19 cellular contexts compared by ENCODE assay signal in the genomic region with DNA sequence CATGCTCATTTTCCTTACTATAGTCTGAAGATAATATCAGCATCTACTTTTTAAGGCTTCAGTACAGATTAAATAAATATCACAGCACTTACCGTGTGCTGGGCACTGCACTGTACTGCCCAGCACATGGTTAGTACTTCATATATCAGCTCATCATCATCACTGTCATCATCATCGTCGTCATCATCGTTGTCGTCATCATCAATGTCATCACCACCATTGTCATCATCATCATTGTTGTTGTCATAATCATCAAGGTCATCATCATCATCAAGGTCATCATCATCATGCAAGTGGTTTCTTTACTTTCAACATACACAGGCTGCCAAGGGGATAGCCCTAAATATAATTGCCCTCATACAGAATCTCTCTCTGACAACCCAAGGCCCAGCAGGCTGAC.
DNase-seq lines count a peak whose midpoint lies in the region; ATAC-seq, FAIRE-seq and TF ChIP-seq lines count a peak whose summit lies in the region.
"Had no signal": no experiment of that assay in that cellular context is flagged by ENCODE, and none has a peak within 500 bp of the region (broad histone marks: within the 10 kb centered on the region; RNA-seq: fewer than 3 reads in every experiment).

No MANE protein-coding gene starts in this region.

- TF ChIP-seq EP300 in K562 (IDR thresholded peaks at IDR 0.05; ENCODE audit: low read length), result no peak

- H3K9ac ChIP-seq in K562 (ENCODE audit: insufficient read depth in 1 of 2, low read depth in 2 of 2, low read length in 2 of 2), result no peak overlapping the region
- H3K9ac ChIP-seq: GM23248 had no signal

- no peak overlapping the region for H3K4me2 ChIP-seq in K562 (ENCODE audit: insufficient read depth, low read length)

- H3K27ac ChIP-seq in HEK293 (ENCODE audit: extremely low read depth, low read depth, low read length), result no peak overlapping the region
- H3K27ac ChIP-seq in K562 (ENCODE audit: extremely low read depth, low read depth, low read length), result no peak overlapping the region
- H3K27ac ChIP-seq: GM23248 had no signal

- H3K9me3 ChIP-seq in HEK293 (ENCODE audit: control insufficient read depth, insufficient read depth, low read depth, low read length), result no peaks in the 10 kb centered on the region
- H3K9me3 ChIP-seq in K562 (replicated peaks; ENCODE audit: control insufficient read depth, insufficient read depth, low read depth, low read length), result no peaks in the 10 kb centered on the region

- H3K27me3 ChIP-seq in K562 (ENCODE audit: control insufficient read depth in 2 of 2, insufficient read depth in 2 of 2, low read length in 2 of 2), result no peaks in the 10 kb centered on the region

- no peaks in the 10 kb centered on the region for H3K79me2 ChIP-seq in K562 (ENCODE audit: control insufficient read depth, insufficient read depth, low read length)

- TF ChIP-seq POLR2A in K562 (conservative IDR thresholded peaks at IDR 0.05), result no peak

- in situ Hi-C loops in K562 (cut with MboI), result no loop called here

- H3K4me3 ChIP-seq in HEK293 (ENCODE audit: low read depth, low read length) (no peak overlapping the region), K562 (no peak overlapping the region), fibroblast of mammary gland (ENCODE audit: control insufficient read depth, low read depth, low read length) (no peak overlapping the region)
- H3K4me3 ChIP-seq: GM23248 had no signal

- no peak for TF ChIP-seq CTCF in HEK293 (tag by site-specific recombination; IDR thresholded peaks at IDR 0.05)
- TF ChIP-seq CTCF in K562 (IDR thresholded peaks at IDR 0.05 in 2 of 3, conservative IDR thresholded peaks at IDR 0.05 in 1 of 3; ENCODE audit: insufficient read depth in 2 of 3, low read depth in 1 of 3, low read length in 3 of 3), result no peak
- no peak for TF ChIP-seq CTCF in fibroblast of mammary gland (conservative IDR thresholded peaks at IDR 0.05; ENCODE audit: control insufficient read depth, insufficient read depth, low read depth, low read length)

- CTCF ChIA-PET in HEK293 (lab: Yijun Ruan, JAX), result no interaction called here
- CTCF ChIA-PET in K562 (lab: Yijun Ruan, JAX; ENCODE audit: low intra/inter-chr PET ratio), result no interaction called here

- no TSS peak for BruUV-seq in K562 (replicated peaks; lab: Mats Ljungman, UMichigan)

- POLR2A ChIA-PET in HEK293 (lab: Yijun Ruan, JAX) (no interaction called here), K562 (lab: Yijun Ruan, JAX) (interaction anchor here (0.5 to 0.6 kb wide), 2 partner anchors 29 to 797 kb away, joined by 3 to 4 read pairs; no protein-coding TSS in a partner anchor)

- H2AFZ ChIP-seq in K562 (ENCODE audit: low read depth, low read length), result no peak overlapping the region
- H2AFZ ChIP-seq: GM23248 had no signal

- H3K4me1 ChIP-seq in HEK293 (ENCODE audit: control insufficient read depth, insufficient read depth, low read length), result no peaks in the 10 kb centered on the region
- no peaks in the 10 kb centered on the region for H3K4me1 ChIP-seq in K562 (replicated peaks in 1 of 2; ENCODE audit: control insufficient read depth in 2 of 2, insufficient read depth in 2 of 2, low read length in 2 of 2)

- WGBS in K562 (ENCODE audit: insufficient coverage, low coverage, missing lambda C conversion rate), result 2% methylated on average over 5 of the region's 5 CpGs

- ATAC-seq in K562, result no peak
- ATAC-seq in GM19035 (IDR thresholded peaks at IDR 0.05; ENCODE audit: unreplicated experiment), result no peak
- ATAC-seq in HG02763 (IDR thresholded peaks at IDR 0.05; ENCODE audit: unreplicated experiment), result no peak
- ATAC-seq: HCT116 had no signal

- FAIRE-seq in K562 (lab: Jason Lieb, UNC), result no peak
- FAIRE-seq: GM12892, GM19239 had no signal

- DNase-seq in K562 (ENCODE audit: extremely low read depth in 1 of 4, low spot score in 3 of 4) (no peak), fibroblast of mammary gland (ENCODE audit: low read depth) (peak; percentile 3), cardiac septum (ENCODE audit: low spot score) (no peak)
- DNase-seq: C1 segment of cervical spinal cord; Calu3; CD4-positive, alpha-beta memory T cell; COR-L47; DMS53; DMS79 treated with DMSO at 0.1 percent for 48 hours; GF-D8; GM23248; H9; HFFc6 had no signal

- H3K36me3 ChIP-seq in HEK293 (ENCODE audit: control insufficient read depth in 2 of 2, insufficient read depth in 1 of 2, low read length in 2 of 2) (no peaks in the 10 kb centered on the region), K562 (ENCODE audit: control insufficient read depth, insufficient read depth, low read length) (no peaks in the 10 kb centered on the region)

- H4K20me1 ChIP-seq in K562 (replicated peaks; ENCODE audit: control insufficient read depth, insufficient read depth, low read length), result no peaks in the 10 kb centered on the region

- intact Hi-C loops in K562 (cut with micrococcal nuclease), result no loop called here
- intact Hi-C loops in cardiac septum (cut with DNase I), result no loop called here

- no peak for TF ChIP-seq RAD21 in K562 (CRISPR knock-in tag; conservative IDR thresholded peaks at IDR 0.05 in 1 of 2, IDR thresholded peaks at IDR 0.05 in 1 of 2)

- H3K9me1 ChIP-seq in K562 (ENCODE audit: control insufficient read depth, insufficient read depth, low read length), result no peaks in the 10 kb centered on the region

TF ChIP-seq in HEK293, 187 proteins besides CTCF, POLR2A, EP300 and RAD21:
- peak; percentile 74 for TF ChIP-seq ZBTB21 (tag by site-specific recombination; IDR thresholded peaks at IDR 0.05)
- TF ChIP-seq, protein P1, sequence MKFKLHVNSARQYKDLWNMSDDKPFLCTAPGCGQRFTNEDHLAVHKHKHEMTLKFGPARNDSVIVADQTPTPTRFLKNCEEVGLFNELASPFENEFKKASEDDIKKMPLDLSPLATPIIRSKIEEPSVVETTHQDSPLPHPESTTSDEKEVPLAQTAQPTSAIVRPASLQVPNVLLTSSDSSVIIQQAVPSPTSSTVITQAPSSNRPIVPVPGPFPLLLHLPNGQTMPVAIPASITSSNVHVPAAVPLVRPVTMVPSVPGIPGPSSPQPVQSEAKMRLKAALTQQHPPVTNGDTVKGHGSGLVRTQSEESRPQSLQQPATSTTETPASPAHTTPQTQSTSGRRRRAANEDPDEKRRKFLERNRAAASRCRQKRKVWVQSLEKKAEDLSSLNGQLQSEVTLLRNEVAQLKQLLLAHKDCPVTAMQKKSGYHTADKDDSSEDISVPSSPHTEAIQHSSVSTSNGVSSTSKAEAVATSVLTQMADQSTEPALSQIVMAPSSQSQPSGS (tag by site-specific recombination; IDR thresholded peaks at IDR 0.05; ENCODE audit: low read depth), result peak; percentile 54; the same call in 1 of the 2 replicates
- TF ChIP-seq, protein P2, sequence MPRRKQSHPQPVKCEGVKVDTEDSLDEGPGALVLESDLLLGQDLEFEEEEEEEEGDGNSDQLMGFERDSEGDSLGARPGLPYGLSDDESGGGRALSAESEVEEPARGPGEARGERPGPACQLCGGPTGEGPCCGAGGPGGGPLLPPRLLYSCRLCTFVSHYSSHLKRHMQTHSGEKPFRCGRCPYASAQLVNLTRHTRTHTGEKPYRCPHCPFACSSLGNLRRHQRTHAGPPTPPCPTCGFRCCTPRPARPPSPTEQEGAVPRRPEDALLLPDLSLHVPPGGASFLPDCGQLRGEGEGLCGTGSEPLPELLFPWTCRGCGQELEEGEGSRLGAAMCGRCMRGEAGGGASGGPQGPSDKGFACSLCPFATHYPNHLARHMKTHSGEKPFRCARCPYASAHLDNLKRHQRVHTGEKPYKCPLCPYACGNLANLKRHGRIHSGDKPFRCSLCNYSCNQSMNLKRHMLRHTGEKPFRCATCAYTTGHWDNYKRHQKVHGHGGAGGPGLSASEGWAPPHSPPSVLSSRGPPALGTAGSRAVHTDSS (tag by site-specific recombination; IDR thresholded peaks at IDR 0.05), result peak; percentile 66
- no peak for TF ChIP-seq ZNF138 (tag by site-specific recombination; IDR thresholded peaks at IDR 0.05; ENCODE audit: borderline replicate concordance)
- TF ChIP-seq ZNF501 (tag by site-specific recombination; IDR thresholded peaks at IDR 0.05), result no peak

TF ChIP-seq in K562, 482 proteins besides CTCF, POLR2A, EP300 and RAD21:
- TF ChIP-seq ATF1 (CRISPR knock-in tag; IDR thresholded peaks at IDR 0.05), result no peak
- TF ChIP-seq ATF1 (tag; IDR thresholded peaks at IDR 0.05), result peak; percentile 61
- TF ChIP-seq, protein P3, sequence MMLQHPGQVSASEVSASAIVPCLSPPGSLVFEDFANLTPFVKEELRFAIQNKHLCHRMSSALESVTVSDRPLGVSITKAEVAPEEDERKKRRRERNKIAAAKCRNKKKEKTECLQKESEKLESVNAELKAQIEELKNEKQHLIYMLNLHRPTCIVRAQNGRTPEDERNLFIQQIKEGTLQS (IDR thresholded peaks at IDR 0.05), result peak; percentile 43; the same call in 1 of the 2 replicates
- TF ChIP-seq, protein P3 (CRISPR knock-in tag; conservative IDR thresholded peaks at IDR 0.05), result no peak
- no peak for TF ChIP-seq POLR2AphosphoS5 (IDR thresholded peaks at IDR 0.05; ENCODE audit: control insufficient read depth, insufficient read depth, low read depth, low read length)
- no peak for TF ChIP-seq TSC22D4 (tag; IDR thresholded peaks at IDR 0.05)
- 0 out of 2 replicates have a peak, but pooled peaks have one; percentile 16 for TF ChIP-seq CREB1 (IDR thresholded peaks at IDR 0.05)
- TF ChIP-seq CREB1 (CRISPR knock-in tag; IDR thresholded peaks at IDR 0.05), result no peak
